9 cellular contexts compared by ENCODE assay signal in genomic region chr4:31026216-31026615, GRCh38.
"Had no signal": no experiment of that assay in that cellular context is flagged by ENCODE, and none has a peak within 500 bp of the region (broad histone marks: within the 10 kb centered on the region; RNA-seq: fewer than 3 reads in every experiment).

No MANE protein-coding gene starts in this region.

- FAIRE-seq: H1, H54, HepG2 had no signal

- H3K4me3 ChIP-seq: GM23338 had no signal

- H2AFZ ChIP-seq: GM23338 had no signal

- H3K4me2 ChIP-seq: GM23338 had no signal

- ATAC-seq: GM23338, HepG2 had no signal

- DNase-seq: H9, HCEC 1CT, HFFc6, KBM-7 had no signal

- H3K27ac ChIP-seq: HL-60 had no signal
